20 cellular contexts compared by ENCODE assay signal in the genomic region with DNA sequence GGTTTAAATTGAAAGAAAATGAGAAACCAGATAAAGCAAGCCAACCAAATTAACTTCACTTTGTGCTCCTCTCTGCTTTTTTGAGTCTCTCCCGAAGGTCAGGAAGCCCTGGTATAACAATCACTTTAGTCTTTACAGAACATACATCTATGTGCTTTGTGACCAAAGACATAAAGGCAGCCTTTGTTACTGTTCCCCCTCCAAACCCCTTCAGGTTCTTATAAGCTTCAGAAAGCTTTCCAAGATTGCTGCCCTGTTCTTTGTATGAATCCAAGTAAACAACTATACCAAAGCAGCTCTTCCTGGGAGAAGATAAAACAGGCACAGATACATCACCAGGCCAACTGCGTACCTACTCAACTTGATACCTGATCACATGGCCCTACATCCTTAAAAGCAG. TPM values are rescaled to one million over a fixed set of nuclear protein-coding genes. Genes with fewer than 3 reads are reported as not detected.
DNase-seq lines count a peak whose midpoint lies in the region; TF ChIP-seq lines count a peak whose summit lies in the region.
"Had no signal": no experiment of that assay in that cellular context is flagged by ENCODE, and none has a peak within 500 bp of the region (broad histone marks: within the 10 kb centered on the region; RNA-seq: fewer than 3 reads in every experiment).

No MANE protein-coding gene starts in this region.

- no peaks in the 10 kb centered on the region for H3K36me3 ChIP-seq in mammary epithelial cell (ENCODE audit: insufficient read depth, low read length)
- H3K36me3 ChIP-seq in breast epithelium: no peaks in the 10 kb centered on the region
- H3K36me3 ChIP-seq in MM.1S (replicated peaks; ENCODE audit: insufficient read depth, low read length): no peaks in the 10 kb centered on the region
- peaks cover 19% of the 10 kb centered on the region for H3K36me3 ChIP-seq in MG63

- no peak for TF ChIP-seq POLR2A in breast epithelium (IDR thresholded peaks at IDR 0.05)

- CTCF ChIA-PET in mammary epithelial cell (lab: Charles Lee; ENCODE audit: low non-redundant PET): no interaction called here

- H4K20me1 ChIP-seq in mammary epithelial cell (ENCODE audit: insufficient read depth, low read length) (no peaks in the 10 kb centered on the region), MM.1S (ENCODE audit: insufficient read depth, low read length) (no peaks in the 10 kb centered on the region)

- no peak overlapping the region for H3K9ac ChIP-seq in mammary epithelial cell (ENCODE audit: insufficient read depth, low read length)
- no peak overlapping the region for H3K9ac ChIP-seq in MM.1S (ENCODE audit: low read length)
- H3K9ac ChIP-seq: BLaER1 had no signal

- TF ChIP-seq CTCF in mammary epithelial cell (conservative IDR thresholded peaks at IDR 0.05 in 1 of 2, IDR thresholded peaks at IDR 0.05 in 1 of 2; ENCODE audit: extremely low read depth in 1 of 2, insufficient read depth in 1 of 2, low read depth in 1 of 2, low read length in 2 of 2) (no peak), breast epithelium (IDR thresholded peaks at IDR 0.05) (no peak), MM.1S (IDR thresholded peaks at IDR 0.05; ENCODE audit: low read length) (no peak)

- no peaks in the 10 kb centered on the region; the same call in 1 of the 2 replicates for H3F3A ChIP-seq in MM.1S (ENCODE audit: insufficient read depth, low read length)

- no peak overlapping the region for H2AFZ ChIP-seq in mammary epithelial cell (ENCODE audit: low read depth, low read length)
- H2AFZ ChIP-seq in MM.1S (ENCODE audit: low read length): no peak overlapping the region
- H2AFZ ChIP-seq: GM23338 had no signal

- no peaks in the 10 kb centered on the region for H3K4me1 ChIP-seq in mammary epithelial cell (ENCODE audit: insufficient read depth, low read length)
- H3K4me1 ChIP-seq in breast epithelium: no peaks in the 10 kb centered on the region
- H3K4me1 ChIP-seq in MM.1S (ENCODE audit: low read length): peaks cover 20% of the 10 kb centered on the region
- H3K4me1 ChIP-seq: BLaER1 had no signal

- no peaks in the 10 kb centered on the region for H3K27me3 ChIP-seq in mammary epithelial cell (ENCODE audit: insufficient read depth, low read length)
- H3K27me3 ChIP-seq in breast epithelium: peaks cover 0 to 18% of the 10 kb centered on the region in 2 donors
- H3K27me3 ChIP-seq in MM.1S (replicated peaks; ENCODE audit: insufficient read depth, low read length): no peaks in the 10 kb centered on the region
- no peaks in the 10 kb centered on the region for H3K27me3 ChIP-seq in MG63

- in situ Hi-C loops in mammary epithelial cell (cut with MboI; ENCODE audit: low sequenced_read_pairs in 2 of 2): no loop called here

- dilution Hi-C loops in mammary epithelial cell (cut with HindIII; ENCODE audit: low sequenced_read_pairs): no loop called here

- TSS peak; percentile 4 for BruUV-seq in mammary epithelial cell (replicated peaks; lab: Mats Ljungman, UMichigan)

- no peak overlapping the region for H3K4me2 ChIP-seq in mammary epithelial cell (ENCODE audit: insufficient read depth, low read depth, low read length)
- peak overlapping the region; percentile 8 for H3K4me2 ChIP-seq in MM.1S (ENCODE audit: low read depth, low read length)
- H3K4me2 ChIP-seq: BLaER1, GM23338 had no signal

- H3K9me2 ChIP-seq in MM.1S (replicated peaks; ENCODE audit: insufficient read depth, low read length): no peaks in the 10 kb centered on the region

- 57% methylated on average over 2 of the region's 2 CpGs for WGBS in mammary epithelial cell (ENCODE audit: low coverage, missing lambda C conversion rate)

- DNase-seq in mammary epithelial cell: no peak
- no peak for DNase-seq in breast epithelium (ENCODE audit: low spot score in 2 of 2)
- no peak for DNase-seq in MM.1S
- peak; percentile 57 for DNase-seq in foreskin melanocyte
- no peak for DNase-seq in stimulated activated CD8-positive, alpha-beta memory T cell treated with anti-CD3 and anti-CD28 coated beads, Interleukin-4, amount 100 ng/mL, for 48 hours
- DNase-seq in NCI-H146 treated with DMSO at 0.1 percent for 48 hours (lab: John Stamatoyannopoulos, UW; ENCODE audit: unreplicated experiment): no peak
- no peak for DNase-seq in NCI-H1092 (lab: John Stamatoyannopoulos, UW)
- no peak for DNase-seq in MG63
- DNase-seq: 8988T; Calu3; CD4-positive, alpha-beta memory T cell; DMS 273 treated with DMSO at 0.1 percent for 48 hours; DMS53; DND-41; EL; H7; HFFc6 had no signal

- no peaks in the 10 kb centered on the region for H3K9me3 ChIP-seq in mammary epithelial cell (replicated peaks; ENCODE audit: insufficient read depth, low read length)
- no peaks in the 10 kb centered on the region for H3K9me3 ChIP-seq in breast epithelium
- H3K9me3 ChIP-seq in MM.1S (replicated peaks; ENCODE audit: insufficient read depth, low read length): no peaks in the 10 kb centered on the region
- H3K9me3 ChIP-seq in MG63: no peaks in the 10 kb centered on the region
- H3K9me3 ChIP-seq: BLaER1 had no signal

- intact Hi-C loops in mammary epithelial cell (cut with micrococcal nuclease) (no loop called here), breast epithelium (cut with DNase I; ENCODE audit: low total_unique reads) (no loop called here)

- H3K79me2 ChIP-seq in mammary epithelial cell (ENCODE audit: insufficient read depth, low read length): peaks cover 1% of the 10 kb centered on the region
- peaks cover 4% of the 10 kb centered on the region; the same call in 1 of the 2 replicates for H3K79me2 ChIP-seq in MM.1S (ENCODE audit: low read length)

- H3K27ac ChIP-seq in mammary epithelial cell (ENCODE audit: insufficient read depth, low read depth, low read length) (no peak overlapping the region), breast epithelium (no peak overlapping the region), MM.1S (ENCODE audit: low read length) (peak overlapping the region; percentile 59; the same call in 1 of the 2 replicates)
- H3K27ac ChIP-seq: BLaER1, HL-60 had no signal

- H3K4me3 ChIP-seq in mammary epithelial cell (replicated peaks in 1 of 3; ENCODE audit: insufficient read depth in 1 of 3, low read depth in 2 of 3, low read length in 3 of 3): no peak overlapping the region
- H3K4me3 ChIP-seq in breast epithelium: no peak overlapping the region
- no peak overlapping the region for H3K4me3 ChIP-seq in MM.1S (ENCODE audit: low read length)
- H3K4me3 ChIP-seq in MG63: no peak overlapping the region
- H3K4me3 ChIP-seq: BLaER1, GM23338 had no signal

RNA-seq across cellular contexts. Expression of a gene that starts 28.7 kb away (rescaled TPM):
- 10 to 100 TPM; 46.1 to 50.3 TPM for total RNA-seq in mammary epithelial cell
- 13.3 TPM for polyA plus RNA-seq in mammary epithelial cell
- 52.1 TPM for polyA minus RNA-seq in mammary epithelial cell
- 10 to 100 TPM; 32.1 to 45.1 (median 33.8) TPM for total RNA-seq in breast epithelium
- total RNA-seq in MG63 (2014; rRNA removed; shearing (Covaris generic); ENCODE audit: low replicate concordance): 18.9 and 27.5 TPM in 2 replicates
